In the genomic region with DNA sequence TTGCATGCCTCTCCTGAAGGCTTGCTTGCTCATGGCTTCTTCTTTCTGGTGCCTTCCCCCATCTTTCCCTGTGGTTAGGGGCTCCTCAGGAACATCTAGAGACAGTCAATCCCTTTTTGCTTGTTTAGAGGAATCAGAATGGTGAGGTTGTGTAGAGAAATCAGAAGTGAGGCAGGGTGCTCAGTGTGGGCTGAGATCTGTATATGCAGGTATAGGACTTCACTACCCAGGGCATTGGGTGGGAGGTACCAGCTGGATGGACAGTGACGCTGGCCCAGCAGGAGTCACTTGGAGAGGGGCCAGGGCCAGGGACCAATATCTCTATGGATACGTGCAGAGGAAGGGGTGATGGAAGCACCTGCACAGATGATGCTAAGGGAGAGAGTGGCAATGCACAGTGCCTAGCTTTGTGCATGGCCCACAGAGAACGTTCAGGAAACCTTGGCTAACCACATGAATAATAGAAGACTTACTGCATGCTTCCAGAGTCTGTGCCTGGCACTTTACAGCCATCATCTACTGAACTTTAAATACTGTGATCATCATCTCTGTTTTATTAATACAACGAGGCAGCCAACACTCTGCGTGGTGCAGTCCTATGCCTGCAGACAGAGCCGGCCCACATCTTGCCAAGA, we compare ENCODE assay signal across 18 cellular contexts.
"Had no signal": no experiment of that assay in that cellular context is flagged by ENCODE, and none has a peak within 500 bp of the region (broad histone marks: within the 10 kb centered on the region; RNA-seq: fewer than 3 reads in every experiment).

No MANE protein-coding gene starts in this region.

- ATAC-seq: activated CD8-positive, alpha-beta T cell treated with anti-CD3 and anti-CD28 coated beads, Interleukin-2, amount 10 ng/mL, durations not matched to agents 7 days and 5 days; activated naive CD4-positive, alpha-beta T cell treated with anti-CD3 and anti-CD28 coated beads, Interleukin-2, amount 50 U/mL, for 72 hours had no signal

- DNase-seq: activated B cell treated with CpG ODN at 0.5 μM for 24 hours; activated CD4-positive, alpha-beta T cell treated with anti-CD3 and anti-CD28 coated beads for 48 hours; activated CD8-positive, alpha-beta memory T cell treated with anti-CD3 and anti-CD28 coated beads, Interleukin-2, amount 50 U/mL, for 4 hours; activated CD8-positive, alpha-beta T cell treated with anti-CD3 and anti-CD28 coated beads, Interleukin-2, amount 10 ng/mL, durations not matched to agents 7 days and 5 days; activated effector memory CD4-positive, alpha-beta T cell treated with anti-CD3 and anti-CD28 coated beads, Interleukin-2, amount 50 U/mL, for 16 hours; activated T-cell treated with anti-CD3 and anti-CD28 coated beads, Interleukin-2, amount 50 U/mL, for 48 hours; amygdala; effector CD4-positive, alpha-beta T cell; foreskin fibroblast; head of caudate nucleus; occipital lobe; stimulated activated naive CD4-positive, alpha-beta T cell treated with Interleukin-2 at 50 U/mL for 16 hours had no signal

- H3K4me1 Mint-ChIP-seq: activated B cell treated with CpG ODN at 0.5 μM for 24 hours; brain; central memory CD8-positive, alpha-beta T cell had no signal

- H3K27ac ChIP-seq: coronary artery had no signal

- H3K9me3 Mint-ChIP-seq: activated B cell treated with CpG ODN at 0.5 μM for 24 hours, brain, nephron, type B pancreatic cell had no signal

- H3K27ac Mint-ChIP-seq: activated B cell treated with CpG ODN at 0.5 μM for 24 hours; activated CD8-positive, alpha-beta T cell treated with anti-CD3 and anti-CD28 coated beads, Interleukin-2, amount 10 ng/mL, durations not matched to agents 7 days and 5 days; activated naive CD4-positive, alpha-beta T cell treated with anti-CD3 and anti-CD28 coated beads, Interleukin-2, amount 50 U/mL, for 72 hours; brain; type B pancreatic cell had no signal

- H3K27me3 Mint-ChIP-seq: activated B cell treated with CpG ODN at 0.5 μM for 24 hours; central memory CD8-positive, alpha-beta T cell; type B pancreatic cell had no signal

- H3K4me3 Mint-ChIP-seq: activated B cell treated with CpG ODN at 0.5 μM for 24 hours; activated CD8-positive, alpha-beta T cell treated with anti-CD3 and anti-CD28 coated beads, Interleukin-2, amount 10 ng/mL, durations not matched to agents 7 days and 5 days; brain; central memory CD8-positive, alpha-beta T cell; nephron; type B pancreatic cell had no signal

- H3K4me3 ChIP-seq: coronary artery had no signal

- H3K36me3 Mint-ChIP-seq: activated naive CD4-positive, alpha-beta T cell treated with anti-CD3 and anti-CD28 coated beads, Interleukin-2, amount 50 U/mL, for 72 hours; brain; type B pancreatic cell had no signal
